Comparison of ENCODE assay signal across 8 cellular contexts in genomic region chr1:117930484-117930883, GRCh38. TPM values are rescaled to one million over a fixed set of nuclear protein-coding genes. Genes with fewer than 3 reads are reported as not detected.
A peak's percentile ranks its signal among the peaks of the same experiment; 100 is the strongest.
DNase-seq lines count a peak whose midpoint lies in the region; TF ChIP-seq lines count a peak whose summit lies in the region.

No MANE protein-coding gene starts in this region.

- peak overlapping the region; percentile 98 for H3K4me3 Mint-ChIP-seq in activated CD4-positive, alpha-beta T cell treated with anti-CD3 and anti-CD28 coated beads, Interleukin-2, amount 10 ng/mL, durations not matched to agents 24 days and 14 days

- no peaks in the 10 kb centered on the region for H3K9me2 ChIP-seq in hepatocyte (replicated peaks; ENCODE audit: insufficient read depth)

- H3K27ac ChIP-seq in VCaP, result peak overlapping the region; percentile 75
- peak overlapping the region; percentile 59 for H3K27ac ChIP-seq in hepatocyte
- no peak overlapping the region for H3K27ac ChIP-seq in skeletal muscle tissue (ENCODE audit: low read depth, low read length)

- no peak for DNase-seq in activated CD4-positive, alpha-beta T cell treated with anti-CD3 and anti-CD28 coated beads, Interleukin-2, amount 10 ng/mL, durations not matched to agents 24 days and 14 days
- no peak for DNase-seq in activated CD4-positive, alpha-beta T cell treated with anti-CD3 and anti-CD28 coated beads for 4 hours
- DNase-seq in hepatocyte (ENCODE audit: low spot score) (no peak), DMS79 (lab: John Stamatoyannopoulos, UW) (no peak), NCI-H1930 (lab: John Stamatoyannopoulos, UW) (no peak)
- no peak for DNase-seq in stimulated activated naive CD4-positive, alpha-beta T cell (lab: John Stamatoyannopoulos, UW)

- H3K27me3 Mint-ChIP-seq in activated CD4-positive, alpha-beta T cell treated with anti-CD3 and anti-CD28 coated beads, Interleukin-2, amount 10 ng/mL, durations not matched to agents 24 days and 14 days, result peaks cover 2% of the 10 kb centered on the region

- H2AFZ ChIP-seq in hepatocyte, result peak overlapping the region; percentile 59

- H3K27me3 ChIP-seq in hepatocyte (no peaks in the 10 kb centered on the region), skeletal muscle tissue (ENCODE audit: control insufficient read depth in 3 of 3, insufficient read depth in 3 of 3, low read length in 3 of 3) (no peaks in the 10 kb centered on the region)

- H3K36me3 ChIP-seq in hepatocyte (replicated peaks; ENCODE audit: insufficient read depth, low read depth) (no peaks in the 10 kb centered on the region), skeletal muscle tissue (ENCODE audit: control insufficient read depth in 3 of 3, insufficient read depth in 3 of 3, low read length in 3 of 3) (peaks cover 0 to 8% (median 3%) of the 10 kb centered on the region in 3 donors)

- H3K4me1 ChIP-seq in hepatocyte (ENCODE audit: insufficient read depth) (peaks cover 18% of the 10 kb centered on the region), skeletal muscle tissue (ENCODE audit: control insufficient read depth in 3 of 3, insufficient read depth in 3 of 3, low read length in 3 of 3) (peaks cover 17 to 37% (median 22%) of the 10 kb centered on the region in 3 donors)

- H3K9ac ChIP-seq in skeletal muscle tissue (ENCODE audit: low read depth in 1 of 3, low read length in 3 of 3), result peak overlapping the region; percentile 83 to 91 (median 89)

- H3K9me3 Mint-ChIP-seq in activated CD4-positive, alpha-beta T cell treated with anti-CD3 and anti-CD28 coated beads, Interleukin-2, amount 10 ng/mL, durations not matched to agents 24 days and 14 days, result no peaks in the 10 kb centered on the region

- TF ChIP-seq CTCF in VCaP (conservative IDR thresholded peaks at IDR 0.05) (no peak), hepatocyte (IDR thresholded peaks at IDR 0.05; ENCODE audit: poor library complexity) (no peak)

- no peaks in the 10 kb centered on the region for H4K20me1 ChIP-seq in hepatocyte (ENCODE audit: insufficient read depth, poor library complexity, severe bottlenecking)

- H3K4me1 Mint-ChIP-seq in activated CD4-positive, alpha-beta T cell treated with anti-CD3 and anti-CD28 coated beads, Interleukin-2, amount 10 ng/mL, durations not matched to agents 24 days and 14 days, result peaks cover 36% of the 10 kb centered on the region

- H3K36me3 Mint-ChIP-seq in activated CD4-positive, alpha-beta T cell treated with anti-CD3 and anti-CD28 coated beads, Interleukin-2, amount 10 ng/mL, durations not matched to agents 24 days and 14 days (ENCODE audit: low read depth), result peaks cover 28% of the 10 kb centered on the region

- peaks cover 77% of the 10 kb centered on the region for H3K79me2 ChIP-seq in hepatocyte

- peak overlapping the region; percentile 95 for H3K27ac Mint-ChIP-seq in activated CD4-positive, alpha-beta T cell treated with anti-CD3 and anti-CD28 coated beads, Interleukin-2, amount 10 ng/mL, durations not matched to agents 24 days and 14 days

- peak overlapping the region; percentile 64 for H3K4me3 ChIP-seq in hepatocyte
- H3K4me3 ChIP-seq in skeletal muscle tissue (ENCODE audit: low read length in 3 of 3), result peak overlapping the region; percentile 98 to 99 (median 98)

- WGBS in hepatocyte (ENCODE audit: low lambda C conversion rate, missing lambda C conversion rate), result 3% methylated on average over 6 of the region's 6 CpGs

- intact Hi-C loops in activated CD4-positive, alpha-beta T cell treated with anti-CD3 and anti-CD28 coated beads, Interleukin-2, amount 10 ng/mL, durations not matched to agents 24 days and 14 days (cut with micrococcal nuclease), result no loop called here

- H3K4me2 ChIP-seq in hepatocyte, result peak overlapping the region; percentile 81

- H3K9me3 ChIP-seq in hepatocyte (ENCODE audit: low read depth) (no peaks in the 10 kb centered on the region), skeletal muscle tissue (ENCODE audit: control insufficient read depth in 3 of 3, low read length in 3 of 3) (no peaks in the 10 kb centered on the region)

RNA-seq across cellular contexts. Expression of gene WDR3, which starts 0.9 kb away (rescaled TPM):
- total RNA-seq in activated CD4-positive, alpha-beta T cell treated with anti-CD3 and anti-CD28 coated beads, Interleukin-2, amount 10 ng/mL, durations not matched to agents 24 days and 14 days, result 79.8 and 81.7 TPM in 2 replicates
- total RNA-seq in hepatocyte (24.3 and 30.9 TPM in 2 replicates), skeletal muscle tissue (14.1 TPM)
- polyA plus RNA-seq in hepatocyte, result 18.6 and 20.7 TPM in 2 replicates

RNA-seq across cellular contexts. Expression of gene GDAP2, which starts 1.1 kb away (rescaled TPM):
- 22.2 and 25.7 TPM in 2 replicates for total RNA-seq in activated CD4-positive, alpha-beta T cell treated with anti-CD3 and anti-CD28 coated beads, Interleukin-2, amount 10 ng/mL, durations not matched to agents 24 days and 14 days
- 33.3 and 40.9 TPM in 2 replicates for total RNA-seq in hepatocyte
- 11.3 and 17.3 TPM in 2 replicates for polyA plus RNA-seq in hepatocyte
- 20.4 TPM for total RNA-seq in skeletal muscle tissue
